In genomic region chr19:7480975-7481265, GRCh38 we compare ENCODE assay signal across 1 cellular context.
TF ChIP-seq lines count a peak whose summit lies in the region.

No MANE protein-coding gene starts in this region.

TF ChIP-seq in HepG2, 621 proteins besides CTCF, POLR2A, EP300 and RAD21:
- TF ChIP-seq PRPF4 (IDR thresholded peaks at IDR 0.05; ENCODE audit: low read depth, low read length, poor library complexity, severe bottlenecking) (no peak), KMT2B (CRISPR knock-in tag; IDR thresholded peaks at IDR 0.05) (no peak), ELF4 (CRISPR knock-in tag; IDR thresholded peaks at IDR 0.05; ENCODE audit: borderline replicate concordance) (no peak), MYNN (CRISPR knock-in tag; IDR thresholded peaks at IDR 0.05; ENCODE audit: low read depth) (no peak), DMTF1 (CRISPR knock-in tag; IDR thresholded peaks at IDR 0.05) (no peak), ZNF296 (CRISPR knock-in tag; conservative IDR thresholded peaks at IDR 0.05) (no peak), SMC3 (IDR thresholded peaks at IDR 0.05; ENCODE audit: low read length) (no peak), ZNF30 (CRISPR knock-in tag; IDR thresholded peaks at IDR 0.05) (no peak), ATRX (CRISPR knock-in tag; IDR thresholded peaks at IDR 0.05; ENCODE audit: borderline replicate concordance) (no peak), ZNF142 (CRISPR knock-in tag; IDR thresholded peaks at IDR 0.05) (no peak), CENPT (CRISPR knock-in tag; IDR thresholded peaks at IDR 0.05; ENCODE audit: low read depth) (no peak)
